ENCODE assay signal across 8 cellular contexts in genomic region chr6:27156874-27157460, GRCh38.
DNase-seq lines count a peak whose midpoint lies in the region; ATAC-seq and TF ChIP-seq lines count a peak whose summit lies in the region.

No MANE protein-coding gene starts in this region.

- no peaks in the 10 kb centered on the region for H3K9me3 ChIP-seq in mucosa of rectum (ENCODE audit: control insufficient read depth in 2 of 2, low read length in 2 of 2)

- DNase-seq in BJ (ENCODE audit: low read depth), result no peak
- peak in 1 of 2 donors; percentile 9 for DNase-seq in cardiac fibroblast (ENCODE audit: low read depth in 2 of 2)
- no peak for DNase-seq in retina
- no peak for DNase-seq in HPDE6-E6E7 (ENCODE audit: extremely low spot score)
- DNase-seq in mucosa of gallbladder (ENCODE audit: low spot score), result no peak

- H3K4me3 ChIP-seq in BJ (ENCODE audit: low read depth, low read length) (peak overlapping the region; percentile 47), cardiac fibroblast (replicated peaks in 1 of 2; ENCODE audit: low read depth in 2 of 2, low read length in 2 of 2) (peak overlapping the region; percentile 32 to 58), mucosa of rectum (ENCODE audit: low read length in 2 of 2) (peak overlapping the region; percentile 44 to 80)

- H3K27me3 ChIP-seq in BJ (ENCODE audit: control insufficient read depth, insufficient read depth, low read length), result 0 out of 2 replicates have a peak, but pooled peaks cover 1% of the 10 kb centered on the region
- no peaks in the 10 kb centered on the region for H3K27me3 ChIP-seq in mucosa of rectum (ENCODE audit: control insufficient read depth in 2 of 2, insufficient read depth in 2 of 2, low read length in 2 of 2)

- peaks cover 6 to 7% of the 10 kb centered on the region in 2 donors for H3K4me1 ChIP-seq in mucosa of rectum (ENCODE audit: control insufficient read depth in 2 of 2, insufficient read depth in 2 of 2, low read length in 2 of 2)

- CTCF ChIA-PET in BJ (lab: Yijun Ruan, JAX), result interaction anchor here (0.7 to 1.8 kb wide), 5 partner anchors 12 to 652 kb away, joined by 3 to 7 read pairs (median 4); no protein-coding TSS in a partner anchor

- H3K36me3 ChIP-seq in BJ (ENCODE audit: control insufficient read depth, insufficient read depth, low read length), result no peaks in the 10 kb centered on the region
- no peaks in the 10 kb centered on the region for H3K36me3 ChIP-seq in mucosa of rectum (ENCODE audit: control insufficient read depth in 2 of 2, insufficient read depth in 2 of 2, low read length in 2 of 2)

- TF ChIP-seq CTCF in BJ (IDR thresholded peaks at IDR 0.05; ENCODE audit: insufficient read depth, low read depth, low read length) (no peak), cardiac fibroblast (IDR thresholded peaks at IDR 0.05; ENCODE audit: low read depth, low read length) (no peak)

- H3K27ac ChIP-seq in mucosa of rectum (ENCODE audit: low read depth in 2 of 2, low read length in 2 of 2), result peak overlapping the region in 1 of 2 donors; percentile 26

- POLR2A ChIA-PET in BJ (lab: Charles Lee), result interaction anchor here (1.5 kb wide), 1 partner anchor 10 kb away, joined by 3 read pairs; a partner anchor contains a TSS

- peak; percentile 6 for ATAC-seq in HG02642 (IDR thresholded peaks at IDR 0.05; ENCODE audit: poor library complexity, unreplicated experiment)
- ATAC-seq in HG03039 (IDR thresholded peaks at IDR 0.05; ENCODE audit: unreplicated experiment), result no peak

- H3K9ac ChIP-seq in mucosa of rectum (ENCODE audit: low read depth in 1 of 2, low read length in 2 of 2), result peak overlapping the region; percentile 36 to 76
